ENCODE assay signal across 10 cellular contexts in the genomic region with DNA sequence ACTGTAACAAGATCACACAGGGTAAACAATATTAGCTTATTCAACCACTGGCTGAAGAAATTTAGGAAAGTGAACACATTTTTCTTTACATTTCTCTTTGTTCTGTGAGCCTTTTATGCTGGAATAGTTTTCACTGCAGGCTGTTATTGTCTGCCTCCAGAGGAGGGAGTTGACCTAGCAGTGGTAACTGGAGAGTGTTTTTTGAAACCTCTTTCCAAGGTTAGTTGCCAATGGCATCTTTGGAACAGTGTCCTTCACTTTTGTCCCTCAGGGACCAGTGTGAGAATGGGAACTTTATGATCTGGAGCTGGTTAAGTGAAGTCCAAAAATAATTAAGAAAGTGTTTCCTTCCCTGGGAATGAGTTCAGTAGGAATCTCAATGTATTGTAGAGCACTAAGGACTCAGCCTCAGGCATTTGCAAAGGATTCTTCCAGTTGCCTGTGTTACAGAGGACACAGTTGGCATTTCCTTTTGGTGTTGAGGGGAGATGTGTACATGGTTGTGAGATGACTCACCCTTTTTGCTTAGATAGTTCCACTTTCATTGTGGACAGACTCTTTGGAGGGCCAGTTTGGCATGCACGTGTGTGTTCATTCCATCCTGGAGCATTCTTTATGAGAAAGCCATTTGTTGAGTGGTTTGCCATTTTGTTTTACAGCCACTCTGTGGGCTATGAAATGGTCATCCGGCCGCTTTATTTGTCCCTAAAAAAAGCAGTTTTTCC.
DNase-seq lines count a peak whose midpoint lies in the region; ATAC-seq and TF ChIP-seq lines count a peak whose summit lies in the region.
"Had no signal": no experiment of that assay in that cellular context is flagged by ENCODE, and none has a peak within 500 bp of the region (broad histone marks: within the 10 kb centered on the region; RNA-seq: fewer than 3 reads in every experiment).

No MANE protein-coding gene starts in this region.

- peaks cover 4% of the 10 kb centered on the region for H3K27me3 ChIP-seq in adipocyte (replicated peaks; ENCODE audit: control insufficient read depth, insufficient read depth, low read length)

- no peaks in the 10 kb centered on the region for H3K36me3 ChIP-seq in adipocyte (ENCODE audit: control insufficient read depth, insufficient read depth, low read length, severe bottlenecking)

- no peak for TF ChIP-seq CTCF in AG09309 (IDR thresholded peaks at IDR 0.05; ENCODE audit: control insufficient read depth, insufficient read depth, low read depth, low read length, missing control alignments)

- peak; percentile 71 for DNase-seq in AG09309 (ENCODE audit: low read depth)
- peak; percentile 64 for DNase-seq in adipocyte (ENCODE audit: low read depth)
- DNase-seq in iris pigment epithelial cell (ENCODE audit: low read depth) = peak; percentile 89
- no peak for DNase-seq in NCI-H2081 treated with DMSO at 0.1 percent for 48 hours (lab: John Stamatoyannopoulos, UW)
- DNase-seq in activated effector memory CD4-positive, alpha-beta T cell treated with anti-CD3 and anti-CD28 coated beads, Interleukin-2, amount 50 U/mL, for 16 hours = no peak
- DNase-seq in CD1c-positive myeloid dendritic cell (ENCODE audit: extremely low spot score) = no peak
- no peak for DNase-seq in NCI-H2081 (lab: John Stamatoyannopoulos, UW)
- DNase-seq: activated naive CD4-positive, alpha-beta T cell treated with anti-CD3 and anti-CD28 coated beads, Interleukin-2, amount 10 ng/mL, durations not matched to agents 7 days and 5 days; kidney had no signal

- no peak overlapping the region for H3K4me3 ChIP-seq in AG09309 (ENCODE audit: control insufficient read depth, low read depth, low read length)
- no peak overlapping the region for H3K4me3 ChIP-seq in adipocyte (ENCODE audit: low read length)

- H3K4me1 ChIP-seq in adipocyte (ENCODE audit: control insufficient read depth, insufficient read depth, low read length) = peaks cover 37% of the 10 kb centered on the region

- H3K9me3 ChIP-seq in adipocyte (ENCODE audit: control insufficient read depth, low read length) = no peaks in the 10 kb centered on the region

- peak overlapping the region; percentile 63 for H3K9ac ChIP-seq in adipocyte (ENCODE audit: low read length)

- ATAC-seq in HG02798 (IDR thresholded peaks at IDR 0.05; ENCODE audit: poor library complexity, unreplicated experiment) = peak; percentile 45

Comparison
In these comparisons a context has a peak if more than half of its experiments do, and no peak if none do; other contexts are left out.
1. DNase-seq: peak in AG09309 (single experiment), adipocyte (single experiment) and iris pigment epithelial cell (single experiment); none in NCI-H2081 treated with DMSO at 0.1 percent for 48 hours (single experiment), activated effector memory CD4-positive, alpha-beta T cell treated with anti-CD3 and anti-CD28 coated beads, Interleukin-2, amount 50 U/mL, for 16 hours (single experiment), CD1c-positive myeloid dendritic cell (single experiment) and NCI-H2081 (0 of 2).